Comparison of ENCODE assay signal across 2 cellular contexts in the genomic region with DNA sequence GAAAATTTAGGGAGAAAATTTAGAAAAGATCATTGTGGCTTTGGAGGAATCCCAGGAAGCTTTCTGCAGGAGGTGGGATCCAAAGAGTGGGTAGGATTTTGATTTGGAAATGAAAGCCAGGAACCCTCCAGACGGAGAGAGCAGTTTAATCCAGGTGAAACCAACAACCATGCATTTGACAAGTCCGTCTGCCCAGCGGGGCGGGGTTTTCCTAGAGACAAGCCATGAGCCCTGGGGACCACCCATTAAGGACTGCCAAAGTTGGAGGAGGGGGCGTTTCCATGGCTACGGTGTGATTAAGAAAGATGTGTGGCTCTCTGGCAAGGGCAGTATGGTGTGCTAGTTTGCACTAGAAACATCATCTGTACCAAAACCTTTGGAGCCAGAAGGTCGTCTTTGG.
TF ChIP-seq lines count a peak whose summit lies in the region.

No MANE protein-coding gene starts in this region.

TF ChIP-seq in H1, 55 proteins besides CTCF, POLR2A, EP300 and RAD21 (continued from another document):
- TF ChIP-seq CEBPB (IDR thresholded peaks at IDR 0.05; ENCODE audit: low read depth, low read length) (no peak), SP1 (IDR thresholded peaks at IDR 0.05; ENCODE audit: low read depth, low read length) (peak; percentile 39; the same call in 1 of the 2 replicates), RNF2 (IDR thresholded peaks at IDR 0.05; ENCODE audit: borderline replicate concordance, low read depth, low read length, missing control alignments, poor library complexity, severe bottlenecking) (no peak)

TF ChIP-seq in neural cell, 6 proteins besides CTCF, POLR2A, EP300 and RAD21 (continued from another document):
- no peak for TF ChIP-seq MXI1 (conservative IDR thresholded peaks at IDR 0.05; ENCODE audit: poor library complexity, severe bottlenecking)
- no peak for TF ChIP-seq EZH2 (IDR thresholded peaks at IDR 0.05; ENCODE audit: borderline replicate concordance, insufficient read depth, low read length, poor library complexity, severe bottlenecking)
- TF ChIP-seq, protein P1, sequence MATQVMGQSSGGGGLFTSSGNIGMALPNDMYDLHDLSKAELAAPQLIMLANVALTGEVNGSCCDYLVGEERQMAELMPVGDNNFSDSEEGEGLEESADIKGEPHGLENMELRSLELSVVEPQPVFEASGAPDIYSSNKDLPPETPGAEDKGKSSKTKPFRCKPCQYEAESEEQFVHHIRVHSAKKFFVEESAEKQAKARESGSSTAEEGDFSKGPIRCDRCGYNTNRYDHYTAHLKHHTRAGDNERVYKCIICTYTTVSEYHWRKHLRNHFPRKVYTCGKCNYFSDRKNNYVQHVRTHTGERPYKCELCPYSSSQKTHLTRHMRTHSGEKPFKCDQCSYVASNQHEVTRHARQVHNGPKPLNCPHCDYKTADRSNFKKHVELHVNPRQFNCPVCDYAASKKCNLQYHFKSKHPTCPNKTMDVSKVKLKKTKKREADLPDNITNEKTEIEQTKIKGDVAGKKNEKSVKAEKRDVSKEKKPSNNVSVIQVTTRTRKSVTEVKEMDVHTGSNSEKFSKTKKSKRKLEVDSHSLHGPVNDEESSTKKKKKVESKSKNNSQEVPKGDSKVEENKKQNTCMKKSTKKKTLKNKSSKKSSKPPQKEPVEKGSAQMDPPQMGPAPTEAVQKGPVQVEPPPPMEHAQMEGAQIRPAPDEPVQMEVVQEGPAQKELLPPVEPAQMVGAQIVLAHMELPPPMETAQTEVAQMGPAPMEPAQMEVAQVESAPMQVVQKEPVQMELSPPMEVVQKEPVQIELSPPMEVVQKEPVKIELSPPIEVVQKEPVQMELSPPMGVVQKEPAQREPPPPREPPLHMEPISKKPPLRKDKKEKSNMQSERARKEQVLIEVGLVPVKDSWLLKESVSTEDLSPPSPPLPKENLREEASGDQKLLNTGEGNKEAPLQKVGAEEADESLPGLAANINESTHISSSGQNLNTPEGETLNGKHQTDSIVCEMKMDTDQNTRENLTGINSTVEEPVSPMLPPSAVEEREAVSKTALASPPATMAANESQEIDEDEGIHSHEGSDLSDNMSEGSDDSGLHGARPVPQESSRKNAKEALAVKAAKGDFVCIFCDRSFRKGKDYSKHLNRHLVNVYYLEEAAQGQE (IDR thresholded peaks at IDR 0.05; ENCODE audit: borderline replicate concordance), result no peak
